1 cellular context compared by ENCODE assay signal in genomic region chr17:8153957-8154607, GRCh38.
TF ChIP-seq lines count a peak whose summit lies in the region.

No MANE protein-coding gene starts in this region.

TF ChIP-seq in WTC11, 78 proteins besides CTCF, POLR2A, EP300 and RAD21 (continued from another document):
- TF ChIP-seq, protein P1, sequence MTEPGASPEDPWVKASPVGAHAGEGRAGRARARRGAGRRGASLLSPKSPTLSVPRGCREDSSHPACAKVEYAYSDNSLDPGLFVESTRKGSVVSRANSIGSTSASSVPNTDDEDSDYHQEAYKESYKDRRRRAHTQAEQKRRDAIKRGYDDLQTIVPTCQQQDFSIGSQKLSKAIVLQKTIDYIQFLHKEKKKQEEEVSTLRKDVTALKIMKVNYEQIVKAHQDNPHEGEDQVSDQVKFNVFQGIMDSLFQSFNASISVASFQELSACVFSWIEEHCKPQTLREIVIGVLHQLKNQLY (CRISPR knock-in tag; IDR thresholded peaks at IDR 0.05): no peak
- TF ChIP-seq KAT7 (CRISPR knock-in tag; IDR thresholded peaks at IDR 0.05; ENCODE audit: borderline replicate concordance): no peak
- peak; percentile 72; the same call in 1 of the 2 replicates for TF ChIP-seq FOXK1 (CRISPR knock-in tag; IDR thresholded peaks at IDR 0.05)
- TF ChIP-seq SP1 (CRISPR knock-in tag; conservative IDR thresholded peaks at IDR 0.05): peak; percentile 94
TF ChIP-seq in WTC11: peak in this region for 8.
